In genomic region chr2:172819943-172820342, GRCh38 we compare ENCODE assay signal across 24 cellular contexts.
"Had no signal": no experiment of that assay in that cellular context is flagged by ENCODE, and none has a peak within 500 bp of the region (broad histone marks: within the 10 kb centered on the region; RNA-seq: fewer than 3 reads in every experiment).

No MANE protein-coding gene starts in this region.

- H3K27ac ChIP-seq: brain microvascular endothelial cell, coronary artery had no signal

- DNase-seq: activated CD4-positive, alpha-beta T cell treated with anti-CD3 and anti-CD28 coated beads for 1 hour; activated CD4-positive, alpha-beta T cell treated with anti-CD3 and anti-CD28 coated beads for 4 hours; activated CD4-positive, alpha-beta T cell treated with anti-CD3 and anti-CD28 coated beads, Interleukin-2, amount 50 U/mL, for 1 hour; activated CD4-positive, alpha-beta T cell treated with anti-CD3 and anti-CD28 coated beads, Interleukin-2, amount 50 U/mL, for 48 hours; activated CD8-positive, alpha-beta memory T cell treated with anti-CD3 and anti-CD28 coated beads for 24 hours; activated CD8-positive, alpha-beta T cell treated with anti-CD3 and anti-CD28 coated beads for 36 hours; activated effector memory CD4-positive, alpha-beta T cell treated with Interleukin-2 at 50 U/mL for 16 hours; activated gamma-delta T cell treated with Interleukin-2 at 50 U/mL for 16 hours; activated naive CD4-positive, alpha-beta T cell treated with anti-CD3 and anti-CD28 coated beads, Interleukin-2, amount 50 U/mL, for 16 hours; activated naive CD4-positive, alpha-beta T cell treated with Interleukin-2 at 50 U/mL for 16 hours; activated T-cell treated with anti-CD3 and anti-CD28 coated beads, Interleukin-2, amount 50 U/mL, for 4 hours; amniotic stem cell; anterior cingulate cortex; brain microvascular endothelial cell; dorsolateral prefrontal cortex; effector memory CD4-positive, alpha-beta T cell; endodermal cell; foreskin fibroblast; head of caudate nucleus; T-helper 2 cell had no signal

- ATAC-seq: activated CD8-positive, alpha-beta T cell treated with anti-CD3 and anti-CD28 coated beads for 36 hours; activated T-cell treated with anti-CD3 and anti-CD28 coated beads, Interleukin-2, amount 50 U/mL, for 4 hours; activated T-helper 17 cell treated with anti-CD3 and anti-CD28 coated beads, Interleukin-2, amount 50 U/mL, for 72 hours; esophagus mucosa; WTC11 had no signal

- H3K27me3 ChIP-seq: brain microvascular endothelial cell, dorsolateral prefrontal cortex had no signal

- H3K36me3 ChIP-seq: brain microvascular endothelial cell had no signal

- H3K4me3 ChIP-seq: coronary artery, dorsolateral prefrontal cortex had no signal
